In the genomic region with DNA sequence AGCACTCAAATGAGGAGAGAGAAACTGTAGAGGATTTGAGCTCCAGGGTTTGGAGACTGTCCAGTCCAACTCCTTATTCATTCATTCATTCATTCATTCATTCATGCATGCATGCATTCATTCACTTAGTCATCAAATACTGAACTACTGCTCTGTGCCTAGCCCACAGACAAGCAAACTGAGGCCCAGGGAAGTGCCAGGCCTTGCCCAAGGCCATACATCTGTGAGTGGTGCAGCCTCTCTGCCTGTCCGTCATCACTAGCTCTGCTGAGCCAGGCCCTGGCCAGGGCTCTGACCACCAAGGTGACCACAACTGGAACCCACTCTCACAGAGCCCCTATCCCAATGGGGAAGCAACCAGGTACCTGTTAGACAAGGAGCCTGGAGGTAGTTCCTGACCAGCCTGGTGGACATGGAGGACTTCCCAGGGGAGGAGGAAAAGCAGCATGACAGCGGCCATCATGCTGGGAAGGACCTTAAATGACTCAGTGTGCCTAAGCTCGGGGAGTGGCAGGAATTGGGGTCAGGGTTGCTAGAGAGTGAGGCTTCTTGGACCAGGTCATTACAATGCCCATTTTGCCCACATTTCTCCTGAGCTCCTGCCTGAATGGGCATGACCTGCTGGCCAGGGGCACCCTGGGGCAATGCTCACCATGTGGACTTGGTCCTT, we compare ENCODE assay signal across 3 cellular contexts.
A peak's percentile ranks its signal among the peaks of the same experiment; 100 is the strongest.
TF ChIP-seq lines count a peak whose summit lies in the region.

No MANE protein-coding gene starts in this region.

TF ChIP-seq in SK-N-SH, 30 proteins besides CTCF, POLR2A, EP300 and RAD21 (continues in another document):
- TF ChIP-seq NFIC (IDR thresholded peaks at IDR 0.05; ENCODE audit: borderline replicate concordance) (no peak), GABPA (IDR thresholded peaks at IDR 0.05; ENCODE audit: low read depth) (no peak), MAX (IDR thresholded peaks at IDR 0.05; ENCODE audit: low read depth) (no peak), CHD2 (IDR thresholded peaks at IDR 0.05; ENCODE audit: low read length, partially characterized antibody) (no peak), POLR2AphosphoS5 (IDR thresholded peaks at IDR 0.05; ENCODE audit: low read depth, low read length) (no peak), TCF12 (IDR thresholded peaks at IDR 0.05) (no peak), GATA2 (CRISPR knock-in tag; IDR thresholded peaks at IDR 0.05) (no peak), FOXM1 (IDR thresholded peaks at IDR 0.05; ENCODE audit: low read depth) (no peak), RCOR1 (IDR thresholded peaks at IDR 0.05; ENCODE audit: low read length) (no peak)
- TF ChIP-seq, protein P1, sequence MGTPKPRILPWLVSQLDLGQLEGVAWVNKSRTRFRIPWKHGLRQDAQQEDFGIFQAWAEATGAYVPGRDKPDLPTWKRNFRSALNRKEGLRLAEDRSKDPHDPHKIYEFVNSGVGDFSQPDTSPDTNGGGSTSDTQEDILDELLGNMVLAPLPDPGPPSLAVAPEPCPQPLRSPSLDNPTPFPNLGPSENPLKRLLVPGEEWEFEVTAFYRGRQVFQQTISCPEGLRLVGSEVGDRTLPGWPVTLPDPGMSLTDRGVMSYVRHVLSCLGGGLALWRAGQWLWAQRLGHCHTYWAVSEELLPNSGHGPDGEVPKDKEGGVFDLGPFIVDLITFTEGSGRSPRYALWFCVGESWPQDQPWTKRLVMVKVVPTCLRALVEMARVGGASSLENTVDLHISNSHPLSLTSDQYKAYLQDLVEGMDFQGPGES (IDR thresholded peaks at IDR 0.05; ENCODE audit: low read depth, low read length): no peak
- TF ChIP-seq, protein P2, sequence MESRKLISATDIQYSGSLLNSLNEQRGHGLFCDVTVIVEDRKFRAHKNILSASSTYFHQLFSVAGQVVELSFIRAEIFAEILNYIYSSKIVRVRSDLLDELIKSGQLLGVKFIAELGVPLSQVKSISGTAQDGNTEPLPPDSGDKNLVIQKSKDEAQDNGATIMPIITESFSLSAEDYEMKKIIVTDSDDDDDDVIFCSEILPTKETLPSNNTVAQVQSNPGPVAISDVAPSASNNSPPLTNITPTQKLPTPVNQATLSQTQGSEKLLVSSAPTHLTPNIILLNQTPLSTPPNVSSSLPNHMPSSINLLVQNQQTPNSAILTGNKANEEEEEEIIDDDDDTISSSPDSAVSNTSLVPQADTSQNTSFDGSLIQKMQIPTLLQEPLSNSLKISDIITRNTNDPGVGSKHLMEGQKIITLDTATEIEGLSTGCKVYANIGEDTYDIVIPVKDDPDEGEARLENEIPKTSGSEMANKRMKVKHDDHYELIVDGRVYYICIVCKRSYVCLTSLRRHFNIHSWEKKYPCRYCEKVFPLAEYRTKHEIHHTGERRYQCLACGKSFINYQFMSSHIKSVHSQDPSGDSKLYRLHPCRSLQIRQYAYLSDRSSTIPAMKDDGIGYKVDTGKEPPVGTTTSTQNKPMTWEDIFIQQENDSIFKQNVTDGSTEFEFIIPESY (IDR thresholded peaks at IDR 0.05; ENCODE audit: borderline replicate concordance, low read depth): no peak

TF ChIP-seq in SK-N-SH treated with all-trans-retinoic acid at 6 μM for 48 hours, 23 proteins besides CTCF, POLR2A, EP300 and RAD21:
- TF ChIP-seq ZNF8 (CRISPR knock-in tag; IDR thresholded peaks at IDR 0.05) (no peak), ESRRG (CRISPR knock-in tag; IDR thresholded peaks at IDR 0.05) (no peak), TOX (CRISPR knock-in tag; IDR thresholded peaks at IDR 0.05; ENCODE audit: borderline replicate concordance) (no peak)
TF ChIP-seq in SK-N-SH treated with all-trans-retinoic acid at 6 μM for 48 hours: peak in this region for 0.

TF ChIP-seq in GM12878, 131 proteins besides CTCF, POLR2A, EP300 and RAD21:
- no peak for TF ChIP-seq ZBTB40 (IDR thresholded peaks at IDR 0.05; ENCODE audit: borderline replicate concordance)
- no peak for TF ChIP-seq HCFC1 (IDR thresholded peaks at IDR 0.05; ENCODE audit: low read length)
- peak; percentile 45 for TF ChIP-seq PKNOX1 (IDR thresholded peaks at IDR 0.05)
- TF ChIP-seq, protein P3, sequence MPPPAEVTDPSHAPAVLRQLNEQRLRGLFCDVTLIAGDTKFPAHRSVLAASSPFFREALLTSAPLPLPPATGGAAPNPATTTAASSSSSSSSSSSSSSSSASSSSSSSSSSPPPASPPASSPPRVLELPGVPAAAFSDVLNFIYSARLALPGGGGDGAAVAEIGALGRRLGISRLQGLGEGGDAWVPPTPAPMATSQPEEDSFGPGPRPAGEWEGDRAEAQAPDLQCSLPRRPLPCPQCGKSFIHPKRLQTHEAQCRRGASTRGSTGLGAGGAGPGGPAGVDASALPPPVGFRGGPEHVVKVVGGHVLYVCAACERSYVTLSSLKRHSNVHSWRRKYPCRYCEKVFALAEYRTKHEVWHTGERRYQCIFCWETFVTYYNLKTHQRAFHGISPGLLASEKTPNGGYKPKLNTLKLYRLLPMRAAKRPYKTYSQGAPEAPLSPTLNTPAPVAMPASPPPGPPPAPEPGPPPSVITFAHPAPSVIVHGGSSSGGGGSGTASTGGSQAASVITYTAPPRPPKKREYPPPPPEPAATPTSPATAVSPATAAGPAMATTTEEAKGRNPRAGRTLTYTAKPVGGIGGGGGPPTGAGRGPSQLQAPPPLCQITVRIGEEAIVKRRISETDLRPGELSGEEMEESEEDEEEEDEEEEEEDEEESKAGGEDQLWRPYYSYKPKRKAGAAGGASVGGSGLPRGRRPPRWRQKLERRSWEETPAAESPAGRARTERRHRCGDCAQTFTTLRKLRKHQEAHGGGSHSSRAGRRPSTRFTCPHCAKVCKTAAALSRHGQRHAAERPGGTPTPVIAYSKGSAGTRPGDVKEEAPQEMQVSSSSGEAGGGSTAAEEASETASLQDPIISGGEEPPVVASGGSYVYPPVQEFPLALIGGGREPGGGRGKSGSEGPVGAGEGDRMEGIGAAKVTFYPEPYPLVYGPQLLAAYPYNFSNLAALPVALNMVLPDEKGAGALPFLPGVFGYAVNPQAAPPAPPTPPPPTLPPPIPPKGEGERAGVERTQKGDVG (CRISPR knock-in tag; IDR thresholded peaks at IDR 0.05): peak; percentile 58; the same call in 1 of the 2 replicates
- TF ChIP-seq ZNF592 (IDR thresholded peaks at IDR 0.05): peak; percentile 90
- peak; percentile 21; the same call in 1 of the 2 replicates for TF ChIP-seq ZNF687 (IDR thresholded peaks at IDR 0.05)
- no peak for TF ChIP-seq TCF7 (IDR thresholded peaks at IDR 0.05; ENCODE audit: borderline replicate concordance)
- TF ChIP-seq ZNF274 (IDR thresholded peaks at IDR 0.05; ENCODE audit: insufficient read depth, insufficient read length): no peak
- TF ChIP-seq CHD1 (IDR thresholded peaks at IDR 0.05; ENCODE audit: low read depth, low read length): no peak
- TF ChIP-seq HDGF (IDR thresholded peaks at IDR 0.05): no peak; the same call in 1 of the 2 replicates
- TF ChIP-seq IKZF2 (IDR thresholded peaks at IDR 0.05): no peak
- peak; percentile 98 for TF ChIP-seq ZNF24 (IDR thresholded peaks at IDR 0.05)
- TF ChIP-seq ESRRA (IDR thresholded peaks at IDR 0.05; ENCODE audit: low read length): no peak
- no peak for TF ChIP-seq MTA2 (IDR thresholded peaks at IDR 0.05; ENCODE audit: low read depth)
TF ChIP-seq in GM12878: peak in this region for 5.
